ENCODE assay signal across 9 cellular contexts in genomic region chr3:112390783-112391641, GRCh38. TPM values are rescaled to one million over a fixed set of nuclear protein-coding genes. Genes with fewer than 3 reads are reported as not detected.
DNase-seq lines count a peak whose midpoint lies in the region; ATAC-seq and TF ChIP-seq lines count a peak whose summit lies in the region.
"Had no signal": no experiment of that assay in that cellular context is flagged by ENCODE, and none has a peak within 500 bp of the region (broad histone marks: within the 10 kb centered on the region; RNA-seq: fewer than 3 reads in every experiment).

No MANE protein-coding gene starts in this region.

- whole genome bisulfite sequencing in testis, 2 donors, result 24 to 26% methylated on average over 4 of the region's 4 CpGs

- peak overlapping the region; percentile 67 for H3K27ac ChIP-seq in KOPT-K1 (ENCODE audit: low read depth, low read length, poor library complexity, severe bottlenecking)
- H3K27ac ChIP-seq in testis, result peak overlapping the region; percentile 79 to 84
- H3K27ac ChIP-seq: KMS-11 had no signal

- peaks cover 8% of the 10 kb centered on the region for H3K4me1 ChIP-seq in testis

- no peak for ATAC-seq in GM18870 (IDR thresholded peaks at IDR 0.05; ENCODE audit: unreplicated experiment)

- peak overlapping the region; percentile 14 for H3K4me3 Mint-ChIP-seq in chondrocyte (ENCODE audit: unreplicated experiment)

- H3K27me3 ChIP-seq in testis, result no peaks in the 10 kb centered on the region

- H3K4me3 ChIP-seq in testis, result no peak overlapping the region

- DNase-seq in GM10266 (ENCODE audit: extremely low spot score) (peak; percentile 19), chondrocyte (ENCODE audit: low spot score) (no peak), left kidney (ENCODE audit: low read depth, low spot score) (peak; percentile 31), testis (peak; percentile 46), DMS53 (lab: John Stamatoyannopoulos, UW) (no peak), MV-4-11 (lab: John Stamatoyannopoulos, UW) (no peak)

- peaks cover 15% of the 10 kb centered on the region for H3K9me3 ChIP-seq in KOPT-K1 (ENCODE audit: insufficient read depth, low read length, poor library complexity, severe bottlenecking)
- no peaks in the 10 kb centered on the region for H3K9me3 ChIP-seq in testis

- no peaks in the 10 kb centered on the region for H3K27me3 Mint-ChIP-seq in chondrocyte (ENCODE audit: low read depth)

- no peaks in the 10 kb centered on the region for H3K36me3 Mint-ChIP-seq in chondrocyte (ENCODE audit: low read depth)

- TF ChIP-seq POLR2A in testis (IDR thresholded peaks at IDR 0.05), result no peak

- H3K4me1 Mint-ChIP-seq in chondrocyte (ENCODE audit: low read depth), result peaks cover 45% of the 10 kb centered on the region

- intact Hi-C loops in testis (cut with DNase I; ENCODE audit: low total_unique reads), result no loop called here

- TF ChIP-seq CTCF in GM10266 (IDR thresholded peaks at IDR 0.05; ENCODE audit: control insufficient read depth, insufficient read depth, low read depth, missing control alignments) (no peak), chondrocyte (IDR thresholded peaks at IDR 0.05) (no peak), testis (IDR thresholded peaks at IDR 0.05) (no peak)

- H3K36me3 ChIP-seq in KOPT-K1 (ENCODE audit: insufficient read depth, low read length), result no peaks in the 10 kb centered on the region
- no peaks in the 10 kb centered on the region for H3K36me3 ChIP-seq in testis (ENCODE audit: low read depth, missing control alignments)

- H3K9me3 Mint-ChIP-seq in chondrocyte (ENCODE audit: low read depth), result peaks cover 5% of the 10 kb centered on the region

- H3K27ac Mint-ChIP-seq in chondrocyte (ENCODE audit: unreplicated experiment), result peak overlapping the region; percentile 94

RNA-seq across cellular contexts. Expression of gene CD200, which starts 58.1 kb away (rescaled TPM):
- 1.7 to 1.8 TPM in 2 of 3 replicates, not detected in the other for total RNA-seq in chondrocyte
- 1 to 10 TPM; 3.4 to 8.5 TPM for total RNA-seq in testis
- 6.3 TPM for polyA plus RNA-seq in testis (ENCODE audit: insufficient read depth, low read depth, low replicate concordance)

Comparison
In these comparisons a context has a peak if more than half of its experiments do, and no peak if none do; other contexts are left out.
1. DNase-seq: peak in GM10266 (single experiment), left kidney (single experiment) and testis (single experiment); none in chondrocyte (single experiment), DMS53 (single experiment) and MV-4-11 (single experiment).